1 cellular context compared by ENCODE assay signal in the genomic region with DNA sequence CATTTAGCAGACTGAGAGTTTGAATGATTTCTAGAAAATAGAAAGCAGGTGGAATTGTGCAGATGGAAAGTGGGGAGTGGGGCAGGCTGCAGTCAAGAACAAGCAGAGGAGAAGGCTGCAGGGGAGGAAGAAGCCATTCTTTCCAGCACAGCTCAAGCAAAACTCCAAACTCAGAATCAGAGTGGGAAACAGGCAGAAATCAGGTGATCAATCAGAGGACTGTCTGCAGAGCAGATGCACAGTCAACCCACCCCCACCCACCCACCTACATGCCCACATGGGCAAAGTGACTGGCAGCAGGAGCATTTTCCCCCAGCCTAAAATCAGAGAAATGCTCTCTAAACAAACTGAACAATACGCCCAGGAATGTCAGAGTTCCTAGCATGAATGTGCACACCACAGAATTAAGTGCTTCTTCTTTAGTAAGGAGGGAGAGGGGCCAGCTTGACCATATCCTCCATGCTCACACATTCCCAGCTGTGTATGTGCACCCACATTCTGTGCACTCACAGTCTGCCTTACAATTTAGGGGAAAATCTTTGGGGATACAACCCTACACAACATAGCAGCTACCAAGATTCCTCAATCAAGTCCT.
TF ChIP-seq lines count a peak whose summit lies in the region.

No MANE protein-coding gene starts in this region.

TF ChIP-seq in IMR-90, 13 proteins besides CTCF, POLR2A, EP300 and RAD21:
- TF ChIP-seq RFX5 (IDR thresholded peaks at IDR 0.05; ENCODE audit: low read depth, low read length) (no peak), BHLHE40 (IDR thresholded peaks at IDR 0.05; ENCODE audit: low read depth, low read length) (no peak), CEBPB (IDR thresholded peaks at IDR 0.05; ENCODE audit: low read depth, low read length) (no peak), NFE2L2 (IDR thresholded peaks at IDR 0.05; ENCODE audit: low read depth, low read length) (no peak), MAFK (IDR thresholded peaks at IDR 0.05; ENCODE audit: low read depth, low read length) (no peak), FOS (IDR thresholded peaks at IDR 0.05; ENCODE audit: low read depth, low read length) (no peak), MXI1 (IDR thresholded peaks at IDR 0.05; ENCODE audit: borderline replicate concordance, low read depth, low read length) (no peak), RCOR1 (IDR thresholded peaks at IDR 0.05; ENCODE audit: insufficient replicate concordance, low read length) (no peak), MAZ (IDR thresholded peaks at IDR 0.05; ENCODE audit: borderline replicate concordance, low read depth, low read length) (no peak)
- TF ChIP-seq, protein P1, sequence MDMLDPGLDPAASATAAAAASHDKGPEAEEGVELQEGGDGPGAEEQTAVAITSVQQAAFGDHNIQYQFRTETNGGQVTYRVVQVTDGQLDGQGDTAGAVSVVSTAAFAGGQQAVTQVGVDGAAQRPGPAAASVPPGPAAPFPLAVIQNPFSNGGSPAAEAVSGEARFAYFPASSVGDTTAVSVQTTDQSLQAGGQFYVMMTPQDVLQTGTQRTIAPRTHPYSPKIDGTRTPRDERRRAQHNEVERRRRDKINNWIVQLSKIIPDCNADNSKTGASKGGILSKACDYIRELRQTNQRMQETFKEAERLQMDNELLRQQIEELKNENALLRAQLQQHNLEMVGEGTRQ (IDR thresholded peaks at IDR 0.05; ENCODE audit: low read depth, low read length), result no peak
- TF ChIP-seq, protein P2, sequence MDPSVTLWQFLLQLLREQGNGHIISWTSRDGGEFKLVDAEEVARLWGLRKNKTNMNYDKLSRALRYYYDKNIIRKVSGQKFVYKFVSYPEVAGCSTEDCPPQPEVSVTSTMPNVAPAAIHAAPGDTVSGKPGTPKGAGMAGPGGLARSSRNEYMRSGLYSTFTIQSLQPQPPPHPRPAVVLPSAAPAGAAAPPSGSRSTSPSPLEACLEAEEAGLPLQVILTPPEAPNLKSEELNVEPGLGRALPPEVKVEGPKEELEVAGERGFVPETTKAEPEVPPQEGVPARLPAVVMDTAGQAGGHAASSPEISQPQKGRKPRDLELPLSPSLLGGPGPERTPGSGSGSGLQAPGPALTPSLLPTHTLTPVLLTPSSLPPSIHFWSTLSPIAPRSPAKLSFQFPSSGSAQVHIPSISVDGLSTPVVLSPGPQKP (IDR thresholded peaks at IDR 0.05; ENCODE audit: borderline replicate concordance, low read depth, low read length), result no peak
